ENCODE assay signal across 1 cellular context in genomic region chr6:136288566-136289326, GRCh38.
TF ChIP-seq lines count a peak whose summit lies in the region.

No MANE protein-coding gene starts in this region.

TF ChIP-seq in HepG2, 621 proteins besides CTCF, POLR2A, EP300 and RAD21 (continued from another document and continues in another):
- TF ChIP-seq, protein P1, sequence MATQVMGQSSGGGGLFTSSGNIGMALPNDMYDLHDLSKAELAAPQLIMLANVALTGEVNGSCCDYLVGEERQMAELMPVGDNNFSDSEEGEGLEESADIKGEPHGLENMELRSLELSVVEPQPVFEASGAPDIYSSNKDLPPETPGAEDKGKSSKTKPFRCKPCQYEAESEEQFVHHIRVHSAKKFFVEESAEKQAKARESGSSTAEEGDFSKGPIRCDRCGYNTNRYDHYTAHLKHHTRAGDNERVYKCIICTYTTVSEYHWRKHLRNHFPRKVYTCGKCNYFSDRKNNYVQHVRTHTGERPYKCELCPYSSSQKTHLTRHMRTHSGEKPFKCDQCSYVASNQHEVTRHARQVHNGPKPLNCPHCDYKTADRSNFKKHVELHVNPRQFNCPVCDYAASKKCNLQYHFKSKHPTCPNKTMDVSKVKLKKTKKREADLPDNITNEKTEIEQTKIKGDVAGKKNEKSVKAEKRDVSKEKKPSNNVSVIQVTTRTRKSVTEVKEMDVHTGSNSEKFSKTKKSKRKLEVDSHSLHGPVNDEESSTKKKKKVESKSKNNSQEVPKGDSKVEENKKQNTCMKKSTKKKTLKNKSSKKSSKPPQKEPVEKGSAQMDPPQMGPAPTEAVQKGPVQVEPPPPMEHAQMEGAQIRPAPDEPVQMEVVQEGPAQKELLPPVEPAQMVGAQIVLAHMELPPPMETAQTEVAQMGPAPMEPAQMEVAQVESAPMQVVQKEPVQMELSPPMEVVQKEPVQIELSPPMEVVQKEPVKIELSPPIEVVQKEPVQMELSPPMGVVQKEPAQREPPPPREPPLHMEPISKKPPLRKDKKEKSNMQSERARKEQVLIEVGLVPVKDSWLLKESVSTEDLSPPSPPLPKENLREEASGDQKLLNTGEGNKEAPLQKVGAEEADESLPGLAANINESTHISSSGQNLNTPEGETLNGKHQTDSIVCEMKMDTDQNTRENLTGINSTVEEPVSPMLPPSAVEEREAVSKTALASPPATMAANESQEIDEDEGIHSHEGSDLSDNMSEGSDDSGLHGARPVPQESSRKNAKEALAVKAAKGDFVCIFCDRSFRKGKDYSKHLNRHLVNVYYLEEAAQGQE (IDR thresholded peaks at IDR 0.05; ENCODE audit: borderline replicate concordance in 1 of 2, low read depth in 1 of 2, low read length in 2 of 2): 0 out of 4 replicates have a peak, but pooled peaks of 1 of the 2 experiments have one; percentile 7
- TF ChIP-seq KLF9 (CRISPR knock-in tag; IDR thresholded peaks at IDR 0.05; ENCODE audit: low read depth) (no peak), HMGXB4 (CRISPR knock-in tag; IDR thresholded peaks at IDR 0.05; ENCODE audit: borderline replicate concordance in 1 of 2, low read depth in 1 of 2) (0 out of 4 replicates have a peak, but pooled peaks of 1 of the 2 experiments have one; percentile 12), ZBTB10 (CRISPR knock-in tag; IDR thresholded peaks at IDR 0.05; ENCODE audit: borderline replicate concordance) (no peak), FOXA1 (IDR thresholded peaks at IDR 0.05) (no peak), FOXA1 (CRISPR knock-in tag; IDR thresholded peaks at IDR 0.05) (peak; percentile 44; the same call in 1 of the 2 replicates), CBFB (CRISPR knock-in tag; IDR thresholded peaks at IDR 0.05) (peak; percentile 17; the same call in 1 of the 2 replicates), JUN (CRISPR knock-in tag; IDR thresholded peaks at IDR 0.05) (no peak; the same call in 1 of the 2 replicates), JDP2 (CRISPR knock-in tag; IDR thresholded peaks at IDR 0.05; ENCODE audit: borderline replicate concordance) (no peak), ZSCAN20 (CRISPR knock-in tag; IDR thresholded peaks at IDR 0.05; ENCODE audit: borderline replicate concordance) (no peak), IKZF4 (CRISPR knock-in tag; IDR thresholded peaks at IDR 0.05; ENCODE audit: borderline replicate concordance, low read depth, not compliant biosample characterization) (no peak), ZNF484 (CRISPR knock-in tag; IDR thresholded peaks at IDR 0.05; ENCODE audit: borderline replicate concordance, low read depth) (no peak), PHF8 (CRISPR knock-in tag; IDR thresholded peaks at IDR 0.05) (no peak), ZNF724P (CRISPR knock-in tag; IDR thresholded peaks at IDR 0.05; ENCODE audit: borderline replicate concordance) (0 out of 2 replicates have a peak, but pooled peaks have one; percentile 70), CSRNP2 (CRISPR knock-in tag; conservative IDR thresholded peaks at IDR 0.05; ENCODE audit: low read depth) (no peak), ZNF83 (CRISPR knock-in tag; IDR thresholded peaks at IDR 0.05; ENCODE audit: borderline replicate concordance) (no peak), ELF3 (CRISPR knock-in tag; IDR thresholded peaks at IDR 0.05) (no peak), TBP (CRISPR knock-in tag; IDR thresholded peaks at IDR 0.05) (no peak), SP4 (CRISPR knock-in tag; IDR thresholded peaks at IDR 0.05) (peak; percentile 42; the same call in 1 of the 2 replicates), TGIF2 (CRISPR knock-in tag; IDR thresholded peaks at IDR 0.05) (0 out of 2 replicates have a peak, but pooled peaks have one; percentile 15)
- TF ChIP-seq, protein P2, sequence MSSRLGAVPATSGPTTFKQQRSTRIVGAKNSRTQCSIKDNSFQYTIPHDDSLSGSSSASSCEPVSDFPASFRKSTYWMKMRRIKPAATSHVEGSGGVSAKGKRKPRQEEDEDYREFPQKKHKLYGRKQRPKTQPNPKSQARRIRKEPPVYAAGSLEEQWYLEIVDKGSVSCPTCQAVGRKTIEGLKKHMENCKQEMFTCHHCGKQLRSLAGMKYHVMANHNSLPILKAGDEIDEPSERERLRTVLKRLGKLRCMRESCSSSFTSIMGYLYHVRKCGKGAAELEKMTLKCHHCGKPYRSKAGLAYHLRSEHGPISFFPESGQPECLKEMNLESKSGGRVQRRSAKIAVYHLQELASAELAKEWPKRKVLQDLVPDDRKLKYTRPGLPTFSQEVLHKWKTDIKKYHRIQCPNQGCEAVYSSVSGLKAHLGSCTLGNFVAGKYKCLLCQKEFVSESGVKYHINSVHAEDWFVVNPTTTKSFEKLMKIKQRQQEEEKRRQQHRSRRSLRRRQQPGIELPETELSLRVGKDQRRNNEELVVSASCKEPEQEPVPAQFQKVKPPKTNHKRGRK (CRISPR knock-in tag; IDR thresholded peaks at IDR 0.05): no peak
- TF ChIP-seq, protein P3, sequence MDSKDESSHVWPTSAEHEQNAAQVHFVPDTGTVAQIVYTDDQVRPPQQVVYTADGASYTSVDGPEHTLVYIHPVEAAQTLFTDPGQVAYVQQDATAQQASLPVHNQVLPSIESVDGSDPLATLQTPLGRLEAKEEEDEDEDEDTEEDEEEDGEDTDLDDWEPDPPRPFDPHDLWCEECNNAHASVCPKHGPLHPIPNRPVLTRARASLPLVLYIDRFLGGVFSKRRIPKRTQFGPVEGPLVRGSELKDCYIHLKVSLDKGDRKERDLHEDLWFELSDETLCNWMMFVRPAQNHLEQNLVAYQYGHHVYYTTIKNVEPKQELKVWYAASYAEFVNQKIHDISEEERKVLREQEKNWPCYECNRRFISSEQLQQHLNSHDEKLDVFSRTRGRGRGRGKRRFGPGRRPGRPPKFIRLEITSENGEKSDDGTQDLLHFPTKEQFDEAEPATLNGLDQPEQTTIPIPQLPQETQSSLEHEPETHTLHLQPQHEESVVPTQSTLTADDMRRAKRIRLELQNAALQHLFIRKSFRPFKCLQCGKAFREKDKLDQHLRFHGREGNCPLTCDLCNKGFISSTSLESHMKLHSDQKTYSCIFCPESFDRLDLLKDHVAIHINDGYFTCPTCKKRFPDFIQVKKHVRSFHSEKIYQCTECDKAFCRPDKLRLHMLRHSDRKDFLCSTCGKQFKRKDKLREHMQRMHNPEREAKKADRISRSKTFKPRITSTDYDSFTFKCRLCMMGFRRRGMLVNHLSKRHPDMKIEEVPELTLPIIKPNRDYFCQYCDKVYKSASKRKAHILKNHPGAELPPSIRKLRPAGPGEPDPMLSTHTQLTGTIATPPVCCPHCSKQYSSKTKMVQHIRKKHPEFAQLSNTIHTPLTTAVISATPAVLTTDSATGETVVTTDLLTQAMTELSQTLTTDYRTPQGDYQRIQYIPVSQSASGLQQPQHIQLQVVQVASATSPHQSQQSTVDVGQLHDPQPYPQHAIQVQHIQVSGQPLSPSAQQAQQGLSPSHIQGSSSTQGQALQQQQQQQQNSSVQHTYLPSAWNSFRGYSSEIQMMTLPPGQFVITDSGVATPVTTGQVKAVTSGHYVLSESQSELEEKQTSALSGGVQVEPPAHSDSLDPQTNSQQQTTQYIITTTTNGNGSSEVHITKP (CRISPR knock-in tag; IDR thresholded peaks at IDR 0.05; ENCODE audit: low read depth): 0 out of 2 replicates have a peak, but pooled peaks have one; percentile 9
- TF ChIP-seq, protein P4, sequence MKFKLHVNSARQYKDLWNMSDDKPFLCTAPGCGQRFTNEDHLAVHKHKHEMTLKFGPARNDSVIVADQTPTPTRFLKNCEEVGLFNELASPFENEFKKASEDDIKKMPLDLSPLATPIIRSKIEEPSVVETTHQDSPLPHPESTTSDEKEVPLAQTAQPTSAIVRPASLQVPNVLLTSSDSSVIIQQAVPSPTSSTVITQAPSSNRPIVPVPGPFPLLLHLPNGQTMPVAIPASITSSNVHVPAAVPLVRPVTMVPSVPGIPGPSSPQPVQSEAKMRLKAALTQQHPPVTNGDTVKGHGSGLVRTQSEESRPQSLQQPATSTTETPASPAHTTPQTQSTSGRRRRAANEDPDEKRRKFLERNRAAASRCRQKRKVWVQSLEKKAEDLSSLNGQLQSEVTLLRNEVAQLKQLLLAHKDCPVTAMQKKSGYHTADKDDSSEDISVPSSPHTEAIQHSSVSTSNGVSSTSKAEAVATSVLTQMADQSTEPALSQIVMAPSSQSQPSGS (CRISPR knock-in tag; IDR thresholded peaks at IDR 0.05): no peak; the same call in 1 of the 2 replicates
- TF ChIP-seq, protein P5, sequence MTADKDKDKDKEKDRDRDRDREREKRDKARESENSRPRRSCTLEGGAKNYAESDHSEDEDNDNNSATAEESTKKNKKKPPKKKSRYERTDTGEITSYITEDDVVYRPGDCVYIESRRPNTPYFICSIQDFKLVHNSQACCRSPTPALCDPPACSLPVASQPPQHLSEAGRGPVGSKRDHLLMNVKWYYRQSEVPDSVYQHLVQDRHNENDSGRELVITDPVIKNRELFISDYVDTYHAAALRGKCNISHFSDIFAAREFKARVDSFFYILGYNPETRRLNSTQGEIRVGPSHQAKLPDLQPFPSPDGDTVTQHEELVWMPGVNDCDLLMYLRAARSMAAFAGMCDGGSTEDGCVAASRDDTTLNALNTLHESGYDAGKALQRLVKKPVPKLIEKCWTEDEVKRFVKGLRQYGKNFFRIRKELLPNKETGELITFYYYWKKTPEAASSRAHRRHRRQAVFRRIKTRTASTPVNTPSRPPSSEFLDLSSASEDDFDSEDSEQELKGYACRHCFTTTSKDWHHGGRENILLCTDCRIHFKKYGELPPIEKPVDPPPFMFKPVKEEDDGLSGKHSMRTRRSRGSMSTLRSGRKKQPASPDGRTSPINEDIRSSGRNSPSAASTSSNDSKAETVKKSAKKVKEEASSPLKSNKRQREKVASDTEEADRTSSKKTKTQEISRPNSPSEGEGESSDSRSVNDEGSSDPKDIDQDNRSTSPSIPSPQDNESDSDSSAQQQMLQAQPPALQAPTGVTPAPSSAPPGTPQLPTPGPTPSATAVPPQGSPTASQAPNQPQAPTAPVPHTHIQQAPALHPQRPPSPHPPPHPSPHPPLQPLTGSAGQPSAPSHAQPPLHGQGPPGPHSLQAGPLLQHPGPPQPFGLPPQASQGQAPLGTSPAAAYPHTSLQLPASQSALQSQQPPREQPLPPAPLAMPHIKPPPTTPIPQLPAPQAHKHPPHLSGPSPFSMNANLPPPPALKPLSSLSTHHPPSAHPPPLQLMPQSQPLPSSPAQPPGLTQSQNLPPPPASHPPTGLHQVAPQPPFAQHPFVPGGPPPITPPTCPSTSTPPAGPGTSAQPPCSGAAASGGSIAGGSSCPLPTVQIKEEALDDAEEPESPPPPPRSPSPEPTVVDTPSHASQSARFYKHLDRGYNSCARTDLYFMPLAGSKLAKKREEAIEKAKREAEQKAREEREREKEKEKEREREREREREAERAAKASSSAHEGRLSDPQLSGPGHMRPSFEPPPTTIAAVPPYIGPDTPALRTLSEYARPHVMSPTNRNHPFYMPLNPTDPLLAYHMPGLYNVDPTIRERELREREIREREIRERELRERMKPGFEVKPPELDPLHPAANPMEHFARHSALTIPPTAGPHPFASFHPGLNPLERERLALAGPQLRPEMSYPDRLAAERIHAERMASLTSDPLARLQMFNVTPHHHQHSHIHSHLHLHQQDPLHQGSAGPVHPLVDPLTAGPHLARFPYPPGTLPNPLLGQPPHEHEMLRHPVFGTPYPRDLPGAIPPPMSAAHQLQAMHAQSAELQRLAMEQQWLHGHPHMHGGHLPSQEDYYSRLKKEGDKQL (CRISPR knock-in tag; IDR thresholded peaks at IDR 0.05; ENCODE audit: low read depth): no peak
